2 cellular contexts compared by ENCODE assay signal in genomic region chr4:40562681-40563080, GRCh38.
A peak's percentile ranks its signal among the peaks of the same experiment; 100 is the strongest.
TF ChIP-seq lines count a peak whose summit lies in the region.

No MANE protein-coding gene starts in this region.

TF ChIP-seq in HCT116, 20 proteins besides CTCF, POLR2A, EP300 and RAD21:
- TF ChIP-seq EGR1 (IDR thresholded peaks at IDR 0.05; ENCODE audit: low read depth) (no peak), JUND (IDR thresholded peaks at IDR 0.05) (peak; percentile 29; the same call in 1 of the 2 replicates), SIN3A (IDR thresholded peaks at IDR 0.05; ENCODE audit: low read depth) (no peak), MAX (IDR thresholded peaks at IDR 0.05) (no peak), ATF3 (IDR thresholded peaks at IDR 0.05) (no peak), FOSL1 (IDR thresholded peaks at IDR 0.05; ENCODE audit: low read depth) (no peak; the same call in 1 of the 2 replicates), ZFX (IDR thresholded peaks at IDR 0.05) (no peak), SRF (IDR thresholded peaks at IDR 0.05; ENCODE audit: low read depth) (no peak)

TF ChIP-seq in GM12878, 131 proteins besides CTCF, POLR2A, EP300 and RAD21:
- TF ChIP-seq HDAC6 (IDR thresholded peaks at IDR 0.05; ENCODE audit: unreplicated experiment) (no peak), JUNB (IDR thresholded peaks at IDR 0.05) (peak; percentile 54), ZBTB33 (IDR thresholded peaks at IDR 0.05) (no peak), EED (IDR thresholded peaks at IDR 0.05; ENCODE audit: low read depth) (no peak), RUNX3 (IDR thresholded peaks at IDR 0.05; ENCODE audit: low read length) (no peak), MEF2B (IDR thresholded peaks at IDR 0.05; ENCODE audit: partially characterized antibody, poor library complexity, severe bottlenecking) (peak; percentile 66), KLF5 (IDR thresholded peaks at IDR 0.05; ENCODE audit: partially characterized antibody) (no peak), SIX5 (IDR thresholded peaks at IDR 0.05; ENCODE audit: low read depth, low read length, severe bottlenecking) (no peak), IRF4 (IDR thresholded peaks at IDR 0.05; ENCODE audit: low read depth, low read length) (no peak)
